ENCODE assay signal across 8 cellular contexts in the genomic region with DNA sequence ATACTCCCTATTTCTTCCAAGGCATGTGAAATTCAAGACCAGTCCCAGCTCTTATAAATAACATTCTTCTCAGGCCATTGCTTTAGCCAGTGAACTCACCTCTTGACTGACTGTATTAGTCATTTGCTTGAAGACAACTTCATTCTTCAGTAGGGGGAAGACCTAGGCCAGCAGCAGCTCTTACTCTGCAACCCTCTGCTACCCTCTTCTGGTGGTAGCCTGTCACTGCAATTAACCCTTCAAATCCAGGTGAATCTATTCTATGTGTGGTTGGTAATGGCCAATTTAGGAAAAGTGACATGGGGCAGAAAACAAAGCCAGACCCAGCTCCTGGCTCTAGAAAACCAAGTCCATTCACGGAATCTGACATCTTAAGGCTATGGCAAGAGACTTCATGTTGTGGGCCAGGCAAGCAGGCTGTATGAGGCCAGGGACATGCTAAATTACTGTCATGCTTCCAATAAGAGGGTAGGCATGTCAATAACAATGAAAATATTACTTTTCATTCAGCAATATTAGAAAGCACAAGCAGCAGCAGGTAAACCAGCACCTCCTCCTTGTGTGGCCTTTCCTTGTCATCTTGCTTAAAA.
DNase-seq lines count a peak whose midpoint lies in the region; ATAC-seq, FAIRE-seq and TF ChIP-seq lines count a peak whose summit lies in the region.
"Not testable (repeated sequence)": the region's sequence is repeated elsewhere in the genome, so short reads cannot be mapped to it uniquely, and the experiment has no call there.

No MANE protein-coding gene starts in this region.

- not testable (repeated sequence) for TF ChIP-seq POLR2A in endothelial cell of umbilical vein (IDR thresholded peaks at IDR 0.05; ENCODE audit: low read depth, low read length)

- H3K4me2 ChIP-seq in endothelial cell of umbilical vein (ENCODE audit: insufficient read depth, low read length): not testable (repeated sequence)

- not testable (repeated sequence) for BruUV-seq in Calu3 (replicated peaks; lab: Mats Ljungman, UMichigan); endothelial cell of umbilical vein (replicated peaks; lab: Mats Ljungman, UMichigan)

- dilution Hi-C loops in endothelial cell of umbilical vein (cut with MboI; ENCODE audit: extremely low pct_ligation_motif_present, low sequenced_read_pairs): not testable (repeated sequence)

- not testable (repeated sequence) for H3K27ac ChIP-seq in endothelial cell of umbilical vein (ENCODE audit: insufficient read depth, low read depth, low read length)

- H3K4me3 Mint-ChIP-seq in Calu3 (ENCODE audit: low read depth, unreplicated experiment); stimulated activated memory B cell treated with anti-CD40 and anti-IgM and Interleukin-4, amounts not matched to agents 10 μg/mL and 1 μg/mL and 100 μg/mL, for 72 hours: not testable (repeated sequence)

- POLR2A ChIA-PET in endothelial cell of umbilical vein (lab: Charles Lee): not testable (repeated sequence)

- H3K9ac ChIP-seq in endothelial cell of umbilical vein (replicated peaks; ENCODE audit: extremely low read depth, insufficient read depth, low read length): not testable (repeated sequence)

- H3K27me3 ChIP-seq in MG63; endothelial cell of umbilical vein (ENCODE audit: control insufficient read depth in 2 of 2, insufficient read depth in 2 of 2, low read length in 2 of 2): not testable (repeated sequence)

- not testable (repeated sequence) for H3K27ac Mint-ChIP-seq in Calu3 (ENCODE audit: unreplicated experiment); stimulated activated memory B cell treated with anti-CD40 and anti-IgM and Interleukin-4, amounts not matched to agents 10 μg/mL and 1 μg/mL and 100 μg/mL, for 72 hours

- not testable (repeated sequence) for H3K4me3 ChIP-seq in MG63; endothelial cell of umbilical vein (replicated peaks in 1 of 3; ENCODE audit: insufficient read depth in 1 of 3, low read depth in 1 of 3, low read length in 3 of 3)

- H3K9me3 ChIP-seq in MG63; endothelial cell of umbilical vein (replicated peaks; ENCODE audit: control insufficient read depth, insufficient read depth, low read length): not testable (repeated sequence)

- not testable (repeated sequence) for H3K9me3 Mint-ChIP-seq in Calu3 (ENCODE audit: low read depth, unreplicated experiment); stimulated activated memory B cell treated with anti-CD40 and anti-IgM and Interleukin-4, amounts not matched to agents 10 μg/mL and 1 μg/mL and 100 μg/mL, for 72 hours

- not testable (repeated sequence) for H3K36me3 Mint-ChIP-seq in Calu3 (ENCODE audit: insufficient read depth, unreplicated experiment); stimulated activated memory B cell treated with anti-CD40 and anti-IgM and Interleukin-4, amounts not matched to agents 10 μg/mL and 1 μg/mL and 100 μg/mL, for 72 hours

- H2AFZ ChIP-seq in endothelial cell of umbilical vein (ENCODE audit: low read depth, low read length): not testable (repeated sequence)

- not testable (repeated sequence) for H3K36me3 ChIP-seq in MG63; endothelial cell of umbilical vein (ENCODE audit: control insufficient read depth in 2 of 2, extremely low read depth in 1 of 2, insufficient read depth in 2 of 2, low read length in 2 of 2)

- not testable (repeated sequence) for H3K4me1 ChIP-seq in endothelial cell of umbilical vein (ENCODE audit: control insufficient read depth, extremely low read depth, insufficient read depth, low read length)

- H3K27me3 Mint-ChIP-seq in Calu3 (ENCODE audit: unreplicated experiment); stimulated activated memory B cell treated with anti-CD40 and anti-IgM and Interleukin-4, amounts not matched to agents 10 μg/mL and 1 μg/mL and 100 μg/mL, for 72 hours: not testable (repeated sequence)

- H3K9me1 ChIP-seq in endothelial cell of umbilical vein (replicated peaks; ENCODE audit: control insufficient read depth, extremely low read depth, insufficient read depth, low read length): not testable (repeated sequence)

- TF ChIP-seq CTCF in Calu3 (IDR thresholded peaks at IDR 0.05; ENCODE audit: unreplicated experiment): peak; percentile 60
- TF ChIP-seq CTCF in endothelial cell of umbilical vein (IDR thresholded peaks at IDR 0.05; ENCODE audit: extremely low read depth in 1 of 2, insufficient read depth in 1 of 2, low read depth in 1 of 2, low read length in 2 of 2): peak; percentile 46 to 49

- not testable (repeated sequence) for DNase-seq in Calu3; GM19239 (ENCODE audit: insufficient read length, low spot score)
- DNase-seq in MG63 (peak; percentile 1), SW480 (ENCODE audit: low spot score) (peak; percentile 48), endothelial cell of umbilical vein (ENCODE audit: low read depth, low spot score) (peak; percentile 22), kidney tubule cell (ENCODE audit: low spot score) (peak; percentile 76)

- FAIRE-seq in GM19239 (lab: Jason Lieb, UNC) (peak; percentile 76), endothelial cell of umbilical vein (lab: Jason Lieb, UNC) (peak; percentile 90)

- CTCF ChIA-PET in Calu3 (lab: Charles Lee); endothelial cell of umbilical vein (lab: Charles Lee): not testable (repeated sequence)

- not testable (repeated sequence) for H3K4me1 Mint-ChIP-seq in Calu3 (ENCODE audit: low read depth, unreplicated experiment); stimulated activated memory B cell treated with anti-CD40 and anti-IgM and Interleukin-4, amounts not matched to agents 10 μg/mL and 1 μg/mL and 100 μg/mL, for 72 hours

- intact Hi-C loops in Calu3 (cut with micrococcal nuclease; ENCODE audit: unreplicated experiment): loop anchor here (5.0 to 10.0 kb wide), 3 partner anchors 299 to 1352 kb away; a partner anchor contains a TSS
- intact Hi-C loops in endothelial cell of umbilical vein (cut with micrococcal nuclease): loop anchor here (1.0 to 10.0 kb wide), 4 partner anchors 152 to 1354 kb away; no protein-coding TSS in a partner anchor

- not testable (repeated sequence) for H3K79me2 ChIP-seq in endothelial cell of umbilical vein (ENCODE audit: control insufficient read depth, insufficient read depth, low read length)

- ATAC-seq in HG02885 (IDR thresholded peaks at IDR 0.05; ENCODE audit: poor library complexity, unreplicated experiment): peak; percentile 96
- ATAC-seq in stimulated activated memory B cell treated with anti-CD40 and anti-IgM and Interleukin-4, amounts not matched to agents 10 μg/mL and 1 μg/mL and 100 μg/mL, for 72 hours: peak; percentile 67

- H4K20me1 ChIP-seq in endothelial cell of umbilical vein (replicated peaks; ENCODE audit: control insufficient read depth, extremely low read depth, insufficient read depth, low read length): not testable (repeated sequence)
